Comparison of ENCODE assay signal across 1 cellular context in genomic region chr7:21923663-21924062, GRCh38.
TF ChIP-seq lines count a peak whose summit lies in the region.

No MANE protein-coding gene starts in this region.

TF ChIP-seq in IMR-90, 13 proteins besides CTCF, POLR2A, EP300 and RAD21 (continued from another document):
- TF ChIP-seq CEBPB (IDR thresholded peaks at IDR 0.05; ENCODE audit: low read depth, low read length) (no peak), NFE2L2 (IDR thresholded peaks at IDR 0.05; ENCODE audit: low read depth, low read length) (no peak), MXI1 (IDR thresholded peaks at IDR 0.05; ENCODE audit: borderline replicate concordance, low read depth, low read length) (no peak)
